ENCODE assay signal across 8 cellular contexts in the genomic region with DNA sequence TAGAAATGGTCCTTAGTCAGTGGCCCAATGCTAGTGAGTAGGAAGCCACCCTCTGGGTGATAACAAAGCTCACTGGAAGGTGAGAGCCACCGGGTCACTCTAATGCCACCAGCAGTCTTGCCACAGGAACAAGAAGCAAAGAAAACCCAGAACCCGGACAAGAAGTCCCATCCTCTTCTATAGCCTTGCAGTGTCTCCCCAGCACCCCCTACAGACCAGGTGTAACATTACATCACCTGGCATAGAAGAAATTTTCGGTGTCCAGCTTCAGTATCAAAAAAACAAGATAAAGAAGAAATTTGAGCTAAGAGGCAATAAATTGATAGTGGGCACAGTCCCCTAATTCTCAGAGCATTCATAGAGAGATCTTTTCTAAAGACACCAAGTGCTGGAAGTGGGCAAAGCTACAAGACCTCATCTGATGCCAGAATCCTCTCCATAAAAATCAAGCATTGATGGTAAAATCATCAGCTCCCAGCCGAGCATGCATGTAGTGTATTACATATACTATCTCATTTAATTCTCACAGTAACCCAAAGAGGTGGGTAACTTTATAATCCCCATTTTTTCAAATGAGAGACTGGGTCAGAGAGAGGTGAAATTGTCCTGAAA.
DNase-seq lines count a peak whose midpoint lies in the region; ATAC-seq and TF ChIP-seq lines count a peak whose summit lies in the region.

No MANE protein-coding gene starts in this region.

- H3K4me2 ChIP-seq in osteoblast (ENCODE audit: insufficient read depth, low read length) = no peak overlapping the region

- no peak overlapping the region for H3K27ac ChIP-seq in osteoblast (ENCODE audit: low read depth, low read length)
- no peak overlapping the region for H3K27ac ChIP-seq in coronary artery

- H3K4me1 ChIP-seq in osteoblast (ENCODE audit: insufficient read depth, low read length) = no peaks in the 10 kb centered on the region

- no peaks in the 10 kb centered on the region for H3K9me3 Mint-ChIP-seq in T-helper 2 cell treated with Interferon-gamma antibody and Interleukin-4, amounts not matched to agents 5 μg/mL and 100 μg/mL, for 36 hours

- no peaks in the 10 kb centered on the region for H3K36me3 Mint-ChIP-seq in T-helper 2 cell treated with Interferon-gamma antibody and Interleukin-4, amounts not matched to agents 5 μg/mL and 100 μg/mL, for 36 hours (ENCODE audit: low read depth)

- no peaks in the 10 kb centered on the region for H3K27me3 ChIP-seq in osteoblast (ENCODE audit: insufficient read depth, low read length)

- H3K36me3 ChIP-seq in osteoblast (ENCODE audit: insufficient read depth, low read length) = no peaks in the 10 kb centered on the region

- no peak overlapping the region for H3K27ac Mint-ChIP-seq in T-helper 2 cell treated with Interferon-gamma antibody and Interleukin-4, amounts not matched to agents 5 μg/mL and 100 μg/mL, for 36 hours

- ATAC-seq in HG02870 (IDR thresholded peaks at IDR 0.05; ENCODE audit: unreplicated experiment) = no peak

- H3K4me3 ChIP-seq in Jurkat, Clone E6-1 (ENCODE audit: low read length) = no peak overlapping the region
- H3K4me3 ChIP-seq in osteoblast (ENCODE audit: insufficient read depth, low read length) = no peak overlapping the region
- H3K4me3 ChIP-seq in coronary artery = no peak overlapping the region

- H3K9me3 ChIP-seq in osteoblast (ENCODE audit: low read depth, low read length) = no peaks in the 10 kb centered on the region

- DNase-seq in SIG-M5 treated with dmso at 0.1 percent for 504 hours (lab: John Stamatoyannopoulos, UW; ENCODE audit: unreplicated experiment) = peak; percentile 0
- DNase-seq in SIG-M5 (lab: John Stamatoyannopoulos, UW) = no peak
- peak; percentile 5 for DNase-seq in Jurkat, Clone E6-1 (ENCODE audit: low read depth, low spot score)
- DNase-seq in T47D (ENCODE audit: low read depth in 1 of 2, low spot score in 1 of 2) = peak; percentile 8 to 13
- no peak for DNase-seq in osteoblast (ENCODE audit: insufficient read length, low spot score, missing footprints)
- DNase-seq in T-helper 2 cell treated with Interferon-gamma antibody and Interleukin-4, amounts not matched to agents 5 μg/mL and 100 μg/mL, for 36 hours (ENCODE audit: low spot score) = no peak
- no peak for DNase-seq in coronary artery (ENCODE audit: low spot score)

- H4K20me1 ChIP-seq in osteoblast (ENCODE audit: insufficient read depth, low read length) = no peaks in the 10 kb centered on the region

- in situ Hi-C loops in T47D (cut with HindIII; ENCODE audit: low pct_unique_long_range_greater_than_20kb, low sequenced_read_pairs) = no loop called here

- H3K4me1 Mint-ChIP-seq in T-helper 2 cell treated with Interferon-gamma antibody and Interleukin-4, amounts not matched to agents 5 μg/mL and 100 μg/mL, for 36 hours (ENCODE audit: low read depth) = no peaks in the 10 kb centered on the region

- H3K4me3 Mint-ChIP-seq in T-helper 2 cell treated with Interferon-gamma antibody and Interleukin-4, amounts not matched to agents 5 μg/mL and 100 μg/mL, for 36 hours = no peak overlapping the region

- no peak overlapping the region for H2AFZ ChIP-seq in osteoblast (ENCODE audit: low read length)

- no peaks in the 10 kb centered on the region for H3K79me2 ChIP-seq in osteoblast (ENCODE audit: insufficient read depth, low read length)

- TF ChIP-seq CTCF in osteoblast (IDR thresholded peaks at IDR 0.05; ENCODE audit: extremely low read depth, low read depth, low read length) (peak; percentile 19), coronary artery (IDR thresholded peaks at IDR 0.05) (no peak)

- no peaks in the 10 kb centered on the region for H3K27me3 Mint-ChIP-seq in T-helper 2 cell treated with Interferon-gamma antibody and Interleukin-4, amounts not matched to agents 5 μg/mL and 100 μg/mL, for 36 hours (ENCODE audit: low read depth)

Comparison
In these comparisons a context has a peak if more than half of its experiments do, and no peak if none do; other contexts are left out.
1. DNase-seq: peak in SIG-M5 treated with dmso at 0.1 percent for 504 hours (single experiment), Jurkat, Clone E6-1 (single experiment) and T47D (2 of 2); none in SIG-M5 (single experiment), osteoblast (single experiment), T-helper 2 cell treated with Interferon-gamma antibody and Interleukin-4, amounts not matched to agents 5 μg/mL and 100 μg/mL, for 36 hours (single experiment) and coronary artery (single experiment).